ENCODE assay signal across 8 cellular contexts in genomic region chr5:161545701-161546462, GRCh38. TPM values are rescaled to one million over a fixed set of nuclear protein-coding genes. Genes with fewer than 3 reads are reported as not detected.
DNase-seq lines count a peak whose midpoint lies in the region; ATAC-seq and TF ChIP-seq lines count a peak whose summit lies in the region.

No MANE protein-coding gene starts in this region.

- H3K4me3 ChIP-seq in fibroblast of the aortic adventitia (ENCODE audit: low read depth, low read length) (peak overlapping the region; percentile 38), tibial artery (peak overlapping the region; percentile 20 to 48)

- no peak for DNase-seq in activated naive CD4-positive, alpha-beta T cell treated with anti-CD3 and anti-CD28 coated beads, Interleukin-2, amount 50 U/mL, for 16 hours
- peak; percentile 0 for DNase-seq in fibroblast of the aortic adventitia (ENCODE audit: low read depth)
- DNase-seq in tibial artery: no peak
- no peak for DNase-seq in A172 (ENCODE audit: low spot score)
- DNase-seq in DMS53 (lab: John Stamatoyannopoulos, UW): no peak

- H3K9me3 Mint-ChIP-seq in activated naive CD4-positive, alpha-beta T cell treated with anti-CD3 and anti-CD28 coated beads, Interleukin-2, amount 50 U/mL, for 24 hours: peaks cover 4% of the 10 kb centered on the region

- ATAC-seq in HG03521 (IDR thresholded peaks at IDR 0.05; ENCODE audit: unreplicated experiment): peak; percentile 4
- no peak for ATAC-seq in HG03108 (IDR thresholded peaks at IDR 0.05; ENCODE audit: unreplicated experiment)

- peaks cover 16% of the 10 kb centered on the region for H3K4me1 Mint-ChIP-seq in activated naive CD4-positive, alpha-beta T cell treated with anti-CD3 and anti-CD28 coated beads, Interleukin-2, amount 50 U/mL, for 24 hours

- H3K9me3 ChIP-seq in tibial artery: no peaks in the 10 kb centered on the region

- H3K27me3 Mint-ChIP-seq in activated naive CD4-positive, alpha-beta T cell treated with anti-CD3 and anti-CD28 coated beads, Interleukin-2, amount 50 U/mL, for 24 hours: peaks cover 47% of the 10 kb centered on the region

- no peak overlapping the region for H3K27ac ChIP-seq in tibial artery

- TF ChIP-seq CTCF in fibroblast of the aortic adventitia (IDR thresholded peaks at IDR 0.05; ENCODE audit: insufficient read depth, low read length): no peak
- no peak for TF ChIP-seq CTCF in tibial artery (IDR thresholded peaks at IDR 0.05)

- no peaks in the 10 kb centered on the region for H3K36me3 ChIP-seq in tibial artery

- H3K36me3 Mint-ChIP-seq in activated naive CD4-positive, alpha-beta T cell treated with anti-CD3 and anti-CD28 coated beads, Interleukin-2, amount 50 U/mL, for 24 hours: peaks cover 1% of the 10 kb centered on the region

- H3K4me3 Mint-ChIP-seq in activated naive CD4-positive, alpha-beta T cell treated with anti-CD3 and anti-CD28 coated beads, Interleukin-2, amount 50 U/mL, for 24 hours: peak overlapping the region; percentile 83

- peaks cover 3 to 57% of the 10 kb centered on the region in 2 donors for H3K27me3 ChIP-seq in tibial artery

- intact Hi-C loops in tibial artery (cut with DNase I; ENCODE audit: low total_unique reads): loop anchor here (10.0 kb wide), 1 partner anchor 1799 kb away; no protein-coding TSS in a partner anchor

- peaks cover 0 to 36% (median 20%) of the 10 kb centered on the region in 4 donors for H3K4me1 ChIP-seq in tibial artery

- H3K27ac Mint-ChIP-seq in activated naive CD4-positive, alpha-beta T cell treated with anti-CD3 and anti-CD28 coated beads, Interleukin-2, amount 50 U/mL, for 24 hours: no peak overlapping the region

RNA-seq across cellular contexts. Expression of gene GABRB2, which starts 0.6 kb away (rescaled TPM):
- 0.09 TPM in 1 of 2 replicates, not detected in the other for total RNA-seq in fibroblast of the aortic adventitia (ENCODE audit: low replicate concordance)
- not detected in 2 replicates for total RNA-seq in A172 (2014; rRNA removed; shearing (Covaris generic))
